In genomic region chr16:28572659-28573510, GRCh38 we compare ENCODE assay signal across 1 cellular context.
TF ChIP-seq lines count a peak whose summit lies in the region.

No MANE protein-coding gene starts in this region.

TF ChIP-seq in WTC11, 78 proteins besides CTCF, POLR2A, EP300 and RAD21 (continued from another document):
- TF ChIP-seq, protein P1, sequence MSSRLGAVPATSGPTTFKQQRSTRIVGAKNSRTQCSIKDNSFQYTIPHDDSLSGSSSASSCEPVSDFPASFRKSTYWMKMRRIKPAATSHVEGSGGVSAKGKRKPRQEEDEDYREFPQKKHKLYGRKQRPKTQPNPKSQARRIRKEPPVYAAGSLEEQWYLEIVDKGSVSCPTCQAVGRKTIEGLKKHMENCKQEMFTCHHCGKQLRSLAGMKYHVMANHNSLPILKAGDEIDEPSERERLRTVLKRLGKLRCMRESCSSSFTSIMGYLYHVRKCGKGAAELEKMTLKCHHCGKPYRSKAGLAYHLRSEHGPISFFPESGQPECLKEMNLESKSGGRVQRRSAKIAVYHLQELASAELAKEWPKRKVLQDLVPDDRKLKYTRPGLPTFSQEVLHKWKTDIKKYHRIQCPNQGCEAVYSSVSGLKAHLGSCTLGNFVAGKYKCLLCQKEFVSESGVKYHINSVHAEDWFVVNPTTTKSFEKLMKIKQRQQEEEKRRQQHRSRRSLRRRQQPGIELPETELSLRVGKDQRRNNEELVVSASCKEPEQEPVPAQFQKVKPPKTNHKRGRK (CRISPR knock-in tag; IDR thresholded peaks at IDR 0.05; ENCODE audit: borderline replicate concordance): no peak
- TF ChIP-seq, protein P2, sequence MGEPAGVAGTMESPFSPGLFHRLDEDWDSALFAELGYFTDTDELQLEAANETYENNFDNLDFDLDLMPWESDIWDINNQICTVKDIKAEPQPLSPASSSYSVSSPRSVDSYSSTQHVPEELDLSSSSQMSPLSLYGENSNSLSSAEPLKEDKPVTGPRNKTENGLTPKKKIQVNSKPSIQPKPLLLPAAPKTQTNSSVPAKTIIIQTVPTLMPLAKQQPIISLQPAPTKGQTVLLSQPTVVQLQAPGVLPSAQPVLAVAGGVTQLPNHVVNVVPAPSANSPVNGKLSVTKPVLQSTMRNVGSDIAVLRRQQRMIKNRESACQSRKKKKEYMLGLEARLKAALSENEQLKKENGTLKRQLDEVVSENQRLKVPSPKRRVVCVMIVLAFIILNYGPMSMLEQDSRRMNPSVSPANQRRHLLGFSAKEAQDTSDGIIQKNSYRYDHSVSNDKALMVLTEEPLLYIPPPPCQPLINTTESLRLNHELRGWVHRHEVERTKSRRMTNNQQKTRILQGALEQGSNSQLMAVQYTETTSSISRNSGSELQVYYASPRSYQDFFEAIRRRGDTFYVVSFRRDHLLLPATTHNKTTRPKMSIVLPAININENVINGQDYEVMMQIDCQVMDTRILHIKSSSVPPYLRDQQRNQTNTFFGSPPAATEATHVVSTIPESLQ (CRISPR knock-in tag; IDR thresholded peaks at IDR 0.05): no peak
- TF ChIP-seq FOXJ3 (CRISPR knock-in tag; IDR thresholded peaks at IDR 0.05; ENCODE audit: borderline replicate concordance) (no peak), PREB (CRISPR knock-in tag; IDR thresholded peaks at IDR 0.05; ENCODE audit: borderline replicate concordance) (no peak), RELA (CRISPR knock-in tag; IDR thresholded peaks at IDR 0.05; ENCODE audit: borderline replicate concordance) (no peak), USF1 (CRISPR knock-in tag; IDR thresholded peaks at IDR 0.05) (no peak), FOXP1 (CRISPR knock-in tag; IDR thresholded peaks at IDR 0.05; ENCODE audit: borderline replicate concordance) (no peak), ZNF317 (CRISPR knock-in tag; IDR thresholded peaks at IDR 0.05; ENCODE audit: borderline replicate concordance, low read depth) (no peak)
- TF ChIP-seq, protein P3, sequence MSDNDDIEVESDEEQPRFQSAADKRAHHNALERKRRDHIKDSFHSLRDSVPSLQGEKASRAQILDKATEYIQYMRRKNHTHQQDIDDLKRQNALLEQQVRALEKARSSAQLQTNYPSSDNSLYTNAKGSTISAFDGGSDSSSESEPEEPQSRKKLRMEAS (CRISPR knock-in tag; IDR thresholded peaks at IDR 0.05): no peak
- TF ChIP-seq, protein P4, sequence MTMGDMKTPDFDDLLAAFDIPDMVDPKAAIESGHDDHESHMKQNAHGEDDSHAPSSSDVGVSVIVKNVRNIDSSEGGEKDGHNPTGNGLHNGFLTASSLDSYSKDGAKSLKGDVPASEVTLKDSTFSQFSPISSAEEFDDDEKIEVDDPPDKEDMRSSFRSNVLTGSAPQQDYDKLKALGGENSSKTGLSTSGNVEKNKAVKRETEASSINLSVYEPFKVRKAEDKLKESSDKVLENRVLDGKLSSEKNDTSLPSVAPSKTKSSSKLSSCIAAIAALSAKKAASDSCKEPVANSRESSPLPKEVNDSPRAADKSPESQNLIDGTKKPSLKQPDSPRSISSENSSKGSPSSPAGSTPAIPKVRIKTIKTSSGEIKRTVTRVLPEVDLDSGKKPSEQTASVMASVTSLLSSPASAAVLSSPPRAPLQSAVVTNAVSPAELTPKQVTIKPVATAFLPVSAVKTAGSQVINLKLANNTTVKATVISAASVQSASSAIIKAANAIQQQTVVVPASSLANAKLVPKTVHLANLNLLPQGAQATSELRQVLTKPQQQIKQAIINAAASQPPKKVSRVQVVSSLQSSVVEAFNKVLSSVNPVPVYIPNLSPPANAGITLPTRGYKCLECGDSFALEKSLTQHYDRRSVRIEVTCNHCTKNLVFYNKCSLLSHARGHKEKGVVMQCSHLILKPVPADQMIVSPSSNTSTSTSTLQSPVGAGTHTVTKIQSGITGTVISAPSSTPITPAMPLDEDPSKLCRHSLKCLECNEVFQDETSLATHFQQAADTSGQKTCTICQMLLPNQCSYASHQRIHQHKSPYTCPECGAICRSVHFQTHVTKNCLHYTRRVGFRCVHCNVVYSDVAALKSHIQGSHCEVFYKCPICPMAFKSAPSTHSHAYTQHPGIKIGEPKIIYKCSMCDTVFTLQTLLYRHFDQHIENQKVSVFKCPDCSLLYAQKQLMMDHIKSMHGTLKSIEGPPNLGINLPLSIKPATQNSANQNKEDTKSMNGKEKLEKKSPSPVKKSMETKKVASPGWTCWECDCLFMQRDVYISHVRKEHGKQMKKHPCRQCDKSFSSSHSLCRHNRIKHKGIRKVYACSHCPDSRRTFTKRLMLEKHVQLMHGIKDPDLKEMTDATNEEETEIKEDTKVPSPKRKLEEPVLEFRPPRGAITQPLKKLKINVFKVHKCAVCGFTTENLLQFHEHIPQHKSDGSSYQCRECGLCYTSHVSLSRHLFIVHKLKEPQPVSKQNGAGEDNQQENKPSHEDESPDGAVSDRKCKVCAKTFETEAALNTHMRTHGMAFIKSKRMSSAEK (CRISPR knock-in tag; IDR thresholded peaks at IDR 0.05; ENCODE audit: borderline replicate concordance): no peak
